14 cellular contexts compared by ENCODE assay signal in genomic region chr9:98909935-98910334, GRCh38.
"Had no signal": no experiment of that assay in that cellular context is flagged by ENCODE, and none has a peak within 500 bp of the region (broad histone marks: within the 10 kb centered on the region; RNA-seq: fewer than 3 reads in every experiment).

No MANE protein-coding gene starts in this region.

- H3K9me3 ChIP-seq: gastroesophageal sphincter, heart left ventricle, lower lobe of right lung, neutrophil, suprapubic skin, transverse colon, uterus had no signal

- H3K27ac Mint-ChIP-seq: activated naive CD4-positive, alpha-beta T cell treated with anti-CD3 and anti-CD28 coated beads, Interleukin-2, amount 50 U/mL, for 72 hours; natural killer cell treated with Interleukin-12 subunit alpha and Interleukin-12 subunit beta and Interleukin-15 and Interleukin-18, amount 100 ng/mL, for 72 hours; stimulated activated naive CD8-positive, alpha-beta T cell treated with anti-CD3 and anti-CD28 coated beads, Interleukin-15, Interleukin-2, amounts not matched to agents 100 ng/mL and 50 ng/mL, for 24 hours had no signal

- ATAC-seq: activated CD4-positive, CD25-positive, alpha-beta regulatory T cell treated with anti-CD3 and anti-CD28 coated beads, Interleukin-2, amount 50 U/mL, for 24 hours; activated naive CD4-positive, alpha-beta T cell treated with anti-CD3 and anti-CD28 coated beads, Interleukin-2, amount 50 U/mL, for 72 hours; esophagus mucosa; gastroesophageal sphincter; heart left ventricle; lower lobe of right lung; natural killer cell treated with Interleukin-12 subunit alpha and Interleukin-12 subunit beta and Interleukin-15 and Interleukin-18, amount 100 ng/mL, for 72 hours had no signal

- H3K36me3 ChIP-seq: gastroesophageal sphincter, heart left ventricle, lower lobe of right lung, neutrophil, suprapubic skin, transverse colon, uterus had no signal

- H3K4me1 ChIP-seq: uterus had no signal

- DNase-seq: activated gamma-delta T cell treated with Interleukin-2 at 50 U/mL for 16 hours, heart left ventricle, lower lobe of right lung, transverse colon, uterus had no signal

- H3K27me3 Mint-ChIP-seq: stimulated activated naive CD8-positive, alpha-beta T cell treated with anti-CD3 and anti-CD28 coated beads, Interleukin-15, Interleukin-2, amounts not matched to agents 100 ng/mL and 50 ng/mL, for 24 hours had no signal

- H3K36me3 Mint-ChIP-seq: activated naive CD4-positive, alpha-beta T cell treated with anti-CD3 and anti-CD28 coated beads, Interleukin-2, amount 50 U/mL, for 72 hours; natural killer cell treated with Interleukin-12 subunit alpha and Interleukin-12 subunit beta and Interleukin-15 and Interleukin-18, amount 100 ng/mL, for 72 hours had no signal

- H3K4me3 ChIP-seq: coronary artery, gastroesophageal sphincter, heart left ventricle, lower lobe of right lung, suprapubic skin, transverse colon, uterus had no signal

- H3K4me3 Mint-ChIP-seq: natural killer cell treated with Interleukin-12 subunit alpha and Interleukin-12 subunit beta and Interleukin-15 and Interleukin-18, amount 100 ng/mL, for 72 hours; stimulated activated naive CD8-positive, alpha-beta T cell treated with anti-CD3 and anti-CD28 coated beads, Interleukin-15, Interleukin-2, amounts not matched to agents 100 ng/mL and 50 ng/mL, for 24 hours had no signal

- H3K27ac ChIP-seq: coronary artery, lower lobe of right lung, neutrophil, suprapubic skin had no signal

- H3K9me3 Mint-ChIP-seq: activated naive CD4-positive, alpha-beta T cell treated with anti-CD3 and anti-CD28 coated beads, Interleukin-2, amount 50 U/mL, for 72 hours; natural killer cell treated with Interleukin-12 subunit alpha and Interleukin-12 subunit beta and Interleukin-15 and Interleukin-18, amount 100 ng/mL, for 72 hours; stimulated activated naive CD8-positive, alpha-beta T cell treated with anti-CD3 and anti-CD28 coated beads, Interleukin-15, Interleukin-2, amounts not matched to agents 100 ng/mL and 50 ng/mL, for 24 hours had no signal

- H3K27me3 ChIP-seq: gastroesophageal sphincter, heart left ventricle, suprapubic skin, transverse colon, uterus had no signal
